Comparison of ENCODE assay signal across 10 cellular contexts in the genomic region with DNA sequence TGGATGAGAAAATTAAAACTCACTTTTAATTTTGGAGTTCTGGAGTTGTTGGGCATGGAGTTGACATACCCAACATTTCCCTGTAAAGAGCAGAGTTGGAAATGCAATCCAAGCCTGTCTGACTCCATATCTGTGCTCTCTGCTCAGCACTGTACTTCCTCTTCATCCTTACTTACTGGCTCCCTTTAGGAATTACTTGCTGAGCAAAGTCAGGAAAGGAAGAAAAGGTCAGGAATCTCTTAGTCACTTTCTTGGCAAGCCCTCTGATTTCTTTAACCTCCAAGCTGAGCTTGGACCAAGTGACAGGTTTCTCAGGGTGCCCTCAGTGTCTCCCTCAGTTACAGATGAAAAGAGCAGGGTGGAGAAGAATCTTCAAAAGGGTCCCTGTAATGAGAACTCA.
"Had no signal": no experiment of that assay in that cellular context is flagged by ENCODE, and none has a peak within 500 bp of the region (broad histone marks: within the 10 kb centered on the region; RNA-seq: fewer than 3 reads in every experiment).

No MANE protein-coding gene starts in this region.

- H2AFZ ChIP-seq: GM23248, GM23338 had no signal

- H3K4me3 Mint-ChIP-seq: GM23338, H9, HFFc6 had no signal

- H3K27ac Mint-ChIP-seq: GM23338, H9, HFFc6 had no signal

- H3K9me3 ChIP-seq: HAP-1 had no signal

- H3K4me3 ChIP-seq: GM23248, GM23338, HAP-1 had no signal

- H3K36me3 ChIP-seq: HAP-1 had no signal

- H3K27ac ChIP-seq: GM23248 had no signal

- ATAC-seq: GM23338, HCT116 had no signal

- FAIRE-seq: H54 had no signal

- H3K9ac ChIP-seq: GM23248 had no signal

- H3K4me1 Mint-ChIP-seq: GM23338, H9 had no signal

- DNase-seq: GM23248, GOT3, H7, H9, HCEC 1CT, HFFc6 had no signal

- H3K9me3 Mint-ChIP-seq: GM23338 had no signal

- H3K4me1 ChIP-seq: HAP-1 had no signal

- H3K4me2 ChIP-seq: GM23338 had no signal
